Comparison of ENCODE assay signal across 1 cellular context in genomic region chr11:113904379-113905101, GRCh38.
A peak's percentile ranks its signal among the peaks of the same experiment; 100 is the strongest.
TF ChIP-seq lines count a peak whose summit lies in the region.

TSS of gene HTR3B (plus strand) at chr11:113904796. CDS start at chr11:113904934, 138 bp downstream.

TF ChIP-seq in SK-N-SH treated with all-trans-retinoic acid at 6 μM for 48 hours, 23 proteins besides CTCF, POLR2A, EP300 and RAD21 (continued from another document):
- TF ChIP-seq ZNF565 (CRISPR knock-in tag; conservative IDR thresholded peaks at IDR 0.05; ENCODE audit: low read depth) (no peak), ZFP3 (CRISPR knock-in tag; IDR thresholded peaks at IDR 0.05) (0 out of 2 replicates have a peak, but pooled peaks have one; percentile 44), ARNTL (CRISPR knock-in tag; IDR thresholded peaks at IDR 0.05; ENCODE audit: borderline replicate concordance, low read depth) (no peak), TSHZ2 (CRISPR knock-in tag; IDR thresholded peaks at IDR 0.05) (peak; percentile 41; the same call in 1 of the 2 replicates), TCF4 (CRISPR knock-in tag; IDR thresholded peaks at IDR 0.05; ENCODE audit: borderline replicate concordance) (peak; percentile 50; the same call in 1 of the 2 replicates), ZC3H10 (CRISPR knock-in tag; IDR thresholded peaks at IDR 0.05) (peak; percentile 50; the same call in 1 of the 2 replicates), PATZ1 (CRISPR knock-in tag; IDR thresholded peaks at IDR 0.05; ENCODE audit: borderline replicate concordance) (0 out of 2 replicates have a peak, but pooled peaks have one; percentile 25), CSRNP3 (CRISPR knock-in tag; IDR thresholded peaks at IDR 0.05) (peak; percentile 75), GLIS3 (CRISPR knock-in tag; IDR thresholded peaks at IDR 0.05) (0 out of 2 replicates have a peak, but pooled peaks have one; percentile 68), ESRRG (CRISPR knock-in tag; IDR thresholded peaks at IDR 0.05) (peak; percentile 39; the same call in 1 of the 2 replicates), ZNF8 (CRISPR knock-in tag; IDR thresholded peaks at IDR 0.05) (no peak), CREB5 (CRISPR knock-in tag; IDR thresholded peaks at IDR 0.05; ENCODE audit: low read depth) (peak; percentile 91), RARB (CRISPR knock-in tag; IDR thresholded peaks at IDR 0.05) (no peak), BACH2 (CRISPR knock-in tag; IDR thresholded peaks at IDR 0.05; ENCODE audit: borderline replicate concordance) (no peak)
